ENCODE assay signal across 15 cellular contexts in genomic region chr6:1623769-1624070, GRCh38. TPM values are rescaled to one million over a fixed set of nuclear protein-coding genes. Genes with fewer than 3 reads are reported as not detected.
DNase-seq lines count a peak whose midpoint lies in the region; ATAC-seq and TF ChIP-seq lines count a peak whose summit lies in the region.
"Had no signal": no experiment of that assay in that cellular context is flagged by ENCODE, and none has a peak within 500 bp of the region (broad histone marks: within the 10 kb centered on the region; RNA-seq: fewer than 3 reads in every experiment).

No MANE protein-coding gene starts in this region.

- no peak for ATAC-seq in activated CD8-positive, alpha-beta memory T cell treated with anti-CD3 and anti-CD28 coated beads, Interleukin-2, amount 10 ng/mL, durations not matched to agents 7 days and 5 days
- ATAC-seq in memory B cell (ENCODE audit: low read depth) = no peak
- no peak for ATAC-seq in GM18520 (IDR thresholded peaks at IDR 0.05; ENCODE audit: unreplicated experiment)
- no peak for ATAC-seq in GM21515 (IDR thresholded peaks at IDR 0.05; ENCODE audit: unreplicated experiment)
- ATAC-seq: body of pancreas had no signal

- H3K4me1 Mint-ChIP-seq in activated CD8-positive, alpha-beta memory T cell treated with anti-CD3 and anti-CD28 coated beads, Interleukin-2, amount 10 ng/mL, durations not matched to agents 7 days and 5 days = peaks cover 9% of the 10 kb centered on the region
- H3K4me1 Mint-ChIP-seq in memory B cell = peaks cover 7% of the 10 kb centered on the region

- H3K36me3 ChIP-seq in testis (ENCODE audit: low read depth, missing control alignments) = no peaks in the 10 kb centered on the region
- H3K36me3 ChIP-seq: right lobe of liver, upper lobe of left lung had no signal

- H3K9me3 Mint-ChIP-seq in activated CD8-positive, alpha-beta memory T cell treated with anti-CD3 and anti-CD28 coated beads, Interleukin-2, amount 10 ng/mL, durations not matched to agents 7 days and 5 days (ENCODE audit: low read depth) = no peaks in the 10 kb centered on the region
- H3K9me3 Mint-ChIP-seq in memory B cell = no peaks in the 10 kb centered on the region

- in situ Hi-C loops in astrocyte of the cerebellum (cut with HindIII; ENCODE audit: low sequenced_read_pairs) = no loop called here

- H3K27ac ChIP-seq in testis = peak overlapping the region; percentile 70 to 84
- H3K27ac ChIP-seq: body of pancreas, right lobe of liver, upper lobe of left lung had no signal

- H3K9me3 ChIP-seq in testis = no peaks in the 10 kb centered on the region
- H3K9me3 ChIP-seq: body of pancreas, right lobe of liver, upper lobe of left lung had no signal

- peaks cover 3% of the 10 kb centered on the region for H3K4me1 ChIP-seq in testis

- H3K4me3 ChIP-seq in astrocyte of the cerebellum (ENCODE audit: low read depth, low read length) (peak overlapping the region; percentile 49), testis (peak overlapping the region; percentile 57 to 66)
- H3K4me3 ChIP-seq: body of pancreas had no signal

- H3K27ac Mint-ChIP-seq in activated CD8-positive, alpha-beta memory T cell treated with anti-CD3 and anti-CD28 coated beads, Interleukin-2, amount 10 ng/mL, durations not matched to agents 7 days and 5 days = no peak overlapping the region
- no peak overlapping the region for H3K27ac Mint-ChIP-seq in memory B cell

- H3K4me3 Mint-ChIP-seq in activated CD8-positive, alpha-beta memory T cell treated with anti-CD3 and anti-CD28 coated beads, Interleukin-2, amount 10 ng/mL, durations not matched to agents 7 days and 5 days = peak overlapping the region; percentile 22
- H3K4me3 Mint-ChIP-seq in memory B cell = peak overlapping the region; percentile 37

- TF ChIP-seq POLR2A in testis (IDR thresholded peaks at IDR 0.05) = no peak

- WGBS in testis, 2 donors = 18 to 53% methylated on average over 13 of the region's 13 CpGs

- CTCF ChIA-PET in activated CD8-positive, alpha-beta memory T cell treated with anti-CD3 and anti-CD28 coated beads, Interleukin-2, amount 10 ng/mL, durations not matched to agents 7 days and 5 days (lab: Charles Lee) = interaction anchor here (1.0 to 1.6 kb wide), 5 partner anchors 8 to 566 kb away, joined by 3 to 7 read pairs (median 4); no protein-coding TSS in a partner anchor

- no peaks in the 10 kb centered on the region for H3K27me3 ChIP-seq in testis
- H3K27me3 ChIP-seq: body of pancreas had no signal

- no peak for DNase-seq in activated CD8-positive, alpha-beta memory T cell treated with anti-CD3 and anti-CD28 coated beads, Interleukin-2, amount 10 ng/mL, durations not matched to agents 7 days and 5 days
- DNase-seq in activated CD8-positive, alpha-beta memory T cell treated with anti-CD3 and anti-CD28 coated beads, Interleukin-2, amount 50 U/mL, for 4 hours = no peak
- DNase-seq in astrocyte of the cerebellum (ENCODE audit: low read depth) = no peak
- DNase-seq in memory B cell (ENCODE audit: low spot score in 2 of 2) = no peak
- DNase-seq in testis = no peak
- DNase-seq in HK-2 (ENCODE audit: unreplicated experiment) = no peak
- DNase-seq: body of pancreas, DMS79 treated with DMSO at 0.1 percent for 48 hours, NCI-H1436, NCI-H526, SHP77 had no signal

- peaks cover 4% of the 10 kb centered on the region for H3K36me3 Mint-ChIP-seq in activated CD8-positive, alpha-beta memory T cell treated with anti-CD3 and anti-CD28 coated beads, Interleukin-2, amount 10 ng/mL, durations not matched to agents 7 days and 5 days
- peaks cover 4% of the 10 kb centered on the region for H3K36me3 Mint-ChIP-seq in memory B cell

- intact Hi-C loops in testis (cut with DNase I; ENCODE audit: low total_unique reads) = no loop called here

- TF ChIP-seq CTCF in astrocyte of the cerebellum (IDR thresholded peaks at IDR 0.05; ENCODE audit: low read depth, low read length, missing control alignments) = no peak
- TF ChIP-seq CTCF in testis (IDR thresholded peaks at IDR 0.05) = no peak

- peaks cover 75% of the 10 kb centered on the region for H3K27me3 Mint-ChIP-seq in activated CD8-positive, alpha-beta memory T cell treated with anti-CD3 and anti-CD28 coated beads, Interleukin-2, amount 10 ng/mL, durations not matched to agents 7 days and 5 days
- H3K27me3 Mint-ChIP-seq in memory B cell = peaks cover 25% of the 10 kb centered on the region

RNA-seq across cellular contexts. Expression of gene FOXC1, which starts 14.0 kb away (rescaled TPM):
- under 1 TPM in 1 of 2 experiments, not detected in 1; 0.26 TPM for total RNA-seq in activated CD8-positive, alpha-beta memory T cell treated with anti-CD3 and anti-CD28 coated beads, Interleukin-2, amount 10 ng/mL, durations not matched to agents 7 days and 5 days
- total RNA-seq in testis = 10 to 100 TPM in 1 of 2 donors, 1 to 10 TPM in 1; 9.4 to 10.6 TPM
- 4.7 TPM for polyA plus RNA-seq in testis (ENCODE audit: insufficient read depth, low read depth, low replicate concordance)

Comparison
In these comparisons a context has a peak if more than half of its experiments do, and no peak if none do; other contexts are left out.
1. RNA of gene FOXC1, which starts 14.0 kb away (total RNA-seq): 9.4 to 10.6 TPM in testis; 0.26 TPM in activated CD8-positive, alpha-beta memory T cell treated with anti-CD3 and anti-CD28 coated beads, Interleukin-2, amount 10 ng/mL, durations not matched to agents 7 days and 5 days; every median in the first group is over 4 times any median in the second.